ENCODE assay signal across 18 cellular contexts in the genomic region with DNA sequence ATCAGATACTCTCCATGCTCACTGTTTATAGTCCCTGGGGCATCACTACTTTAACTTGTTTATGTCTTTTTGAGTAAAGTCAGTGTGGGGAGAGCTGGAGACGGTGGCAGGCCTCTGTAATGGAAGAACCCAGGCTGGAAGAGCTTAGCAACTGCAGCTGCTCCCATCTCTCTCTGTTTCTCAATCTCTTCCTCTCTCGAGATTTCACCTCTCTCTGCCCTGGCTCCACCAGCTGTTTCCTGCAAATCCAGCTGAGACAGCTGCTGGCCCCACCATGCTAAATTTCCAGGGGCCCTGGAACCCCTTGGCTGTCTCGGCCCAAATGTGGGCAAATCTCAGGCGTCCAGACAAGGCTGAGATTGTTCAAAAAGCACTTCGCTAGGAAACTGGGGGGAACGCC. TPM values are rescaled to one million over a fixed set of nuclear protein-coding genes. Genes with fewer than 3 reads are reported as not detected.
DNase-seq lines count a peak whose midpoint lies in the region; ATAC-seq and TF ChIP-seq lines count a peak whose summit lies in the region.
"Had no signal": no experiment of that assay in that cellular context is flagged by ENCODE, and none has a peak within 500 bp of the region (broad histone marks: within the 10 kb centered on the region; RNA-seq: fewer than 3 reads in every experiment).

No MANE protein-coding gene starts in this region.

- H3K4me3 Mint-ChIP-seq in T-helper 17 cell, result no peak overlapping the region
- H3K4me3 Mint-ChIP-seq: CD4-positive, alpha-beta T cell; naive B cell had no signal

- 57 to 78% methylated on average over 6 of the region's 6 CpGs for WGBS in sigmoid colon, 2 donors

- no peak for ATAC-seq in T-helper 17 cell

- H3K36me3 Mint-ChIP-seq in T-helper 17 cell (ENCODE audit: low read depth), result peaks cover 5% of the 10 kb centered on the region
- H3K36me3 Mint-ChIP-seq: naive B cell had no signal

- H3K27ac ChIP-seq in sigmoid colon (peak overlapping the region in 3 of 4 donors; percentile 39 to 61 (median 58)), tibial artery (no peak overlapping the region)
- H3K27ac ChIP-seq: foreskin keratinocyte, RWPE1, thoracic aorta had no signal

- peak; percentile 50 for DNase-seq in ELF-1 (ENCODE audit: low read depth, low spot score)
- peak; percentile 32 for DNase-seq in ecto neural progenitor cell (ENCODE audit: low spot score)
- peak; percentile 43 for DNase-seq in islet precursor cell
- DNase-seq in sigmoid colon, result peak; percentile 75
- DNase-seq in DMS53 (lab: John Stamatoyannopoulos, UW), result no peak
- DNase-seq in tibial artery, result no peak
- no peak for DNase-seq in NCI-H2081 treated with DMSO at 0.1 percent for 48 hours (lab: John Stamatoyannopoulos, UW)
- no peak for DNase-seq in T-helper 17 cell
- DNase-seq: activated CD4-positive, alpha-beta T cell treated with anti-CD3 and anti-CD28 coated beads for 4 hours; amygdala; DMS79 treated with DMSO at 0.1 percent for 48 hours; foreskin keratinocyte; naive B cell; NCI-H146; NCI-H345 had no signal

- H3K27me3 ChIP-seq in sigmoid colon, result no peaks in the 10 kb centered on the region
- peaks cover 0 to 37% of the 10 kb centered on the region in 2 donors for H3K27me3 ChIP-seq in tibial artery

- TF ChIP-seq CTCF in sigmoid colon (IDR thresholded peaks at IDR 0.05) (no peak), tibial artery (IDR thresholded peaks at IDR 0.05) (no peak)

- H3K4me3 ChIP-seq in sigmoid colon (no peak overlapping the region), tibial artery (no peak overlapping the region)
- H3K4me3 ChIP-seq: thoracic aorta had no signal

- no peaks in the 10 kb centered on the region for H3K4me1 Mint-ChIP-seq in T-helper 17 cell
- H3K4me1 Mint-ChIP-seq: naive B cell had no signal

- TF ChIP-seq POLR2A in sigmoid colon (IDR thresholded peaks at IDR 0.05), result no peak

- H3K27me3 Mint-ChIP-seq in T-helper 17 cell, result peaks cover 54% of the 10 kb centered on the region

- no peak overlapping the region for H3K27ac Mint-ChIP-seq in T-helper 17 cell
- H3K27ac Mint-ChIP-seq: CD4-positive, alpha-beta T cell had no signal

- H3K4me1 ChIP-seq in sigmoid colon (peaks cover 0 to 8% (median 0%) of the 10 kb centered on the region in 4 donors), tibial artery (peaks cover 0 to 12% (median 8%) of the 10 kb centered on the region in 4 donors)

- H3K9me3 ChIP-seq in sigmoid colon (no peaks in the 10 kb centered on the region), tibial artery (no peaks in the 10 kb centered on the region), T-helper 17 cell (ENCODE audit: control insufficient read depth, low read length, poor library complexity, severe bottlenecking) (no peaks in the 10 kb centered on the region)
- H3K9me3 ChIP-seq: thoracic aorta had no signal

- TF ChIP-seq EP300 in sigmoid colon (IDR thresholded peaks at IDR 0.05), result no peak

- H3K36me3 ChIP-seq in sigmoid colon (no peaks in the 10 kb centered on the region), tibial artery (no peaks in the 10 kb centered on the region)
- H3K36me3 ChIP-seq: thoracic aorta had no signal

- intact Hi-C loops in sigmoid colon (cut with DNase I) (no loop called here), tibial artery (cut with DNase I; ENCODE audit: low total_unique reads) (no loop called here)

RNA-seq across cellular contexts. Expression of gene SLF2, which starts 25.8 kb away (rescaled TPM):
- total RNA-seq in sigmoid colon (10 to 100 TPM; 31.8 to 49.9 (median 38.7) TPM), T-helper 17 cell (10 to 100 TPM; 16.8 to 19.3 TPM)
- 10 to 100 TPM in 1 of 3 donors, 1 to 10 TPM in 2; 3.2 to 12.1 (median 4.2) TPM for polyA plus RNA-seq in sigmoid colon

Comparison
In these comparisons a context has a peak if more than half of its experiments do, and no peak if none do; other contexts are left out.
1. DNase-seq: peak in ELF-1 (single experiment), ecto neural progenitor cell (single experiment), islet precursor cell (single experiment) and sigmoid colon (single experiment); none in DMS53 (single experiment), tibial artery (0 of 2), NCI-H2081 treated with DMSO at 0.1 percent for 48 hours (single experiment) and T-helper 17 cell (0 of 3).
2. H3K27ac ChIP-seq: peak in sigmoid colon (3 of 4); none in tibial artery (0 of 2).